ENCODE assay signal across 9 cellular contexts in genomic region chr11:27234043-27234668, GRCh38.
A peak's percentile ranks its signal among the peaks of the same experiment; 100 is the strongest.
DNase-seq lines count a peak whose midpoint lies in the region; ATAC-seq, FAIRE-seq and TF ChIP-seq lines count a peak whose summit lies in the region.
"Had no signal": no experiment of that assay in that cellular context is flagged by ENCODE, and none has a peak within 500 bp of the region (broad histone marks: within the 10 kb centered on the region; RNA-seq: fewer than 3 reads in every experiment).

No MANE protein-coding gene starts in this region.

- peak; percentile 51 for FAIRE-seq in HTR-8/SVneo (lab: Jason Lieb, UNC)

- no peaks in the 10 kb centered on the region for H3K79me2 ChIP-seq in hepatocyte
- H3K79me2 ChIP-seq: parathyroid adenoma had no signal

- H3K9me3 ChIP-seq in hepatocyte (ENCODE audit: low read depth), result no peaks in the 10 kb centered on the region

- no peaks in the 10 kb centered on the region for H4K20me1 ChIP-seq in hepatocyte (ENCODE audit: insufficient read depth, poor library complexity, severe bottlenecking)

- ATAC-seq in GM18499 (IDR thresholded peaks at IDR 0.05; ENCODE audit: insufficient read depth, unreplicated experiment), result peak; percentile 97
- ATAC-seq in GM21786 (IDR thresholded peaks at IDR 0.05; ENCODE audit: unreplicated experiment), result peak; percentile 93

- H2AFZ ChIP-seq in hepatocyte, result no peak overlapping the region
- H2AFZ ChIP-seq: parathyroid adenoma had no signal

- H3K4me3 ChIP-seq in hepatocyte, result no peak overlapping the region

- peaks cover 24% of the 10 kb centered on the region for H3K4me1 ChIP-seq in hepatocyte (ENCODE audit: insufficient read depth)
- H3K4me1 ChIP-seq: parathyroid adenoma had no signal

- peak overlapping the region; percentile 81 for H3K27ac ChIP-seq in hepatocyte
- H3K27ac ChIP-seq: parathyroid adenoma had no signal

- TF ChIP-seq CTCF in hepatocyte (IDR thresholded peaks at IDR 0.05; ENCODE audit: poor library complexity) (no peak), GM10266 (IDR thresholded peaks at IDR 0.05; ENCODE audit: control insufficient read depth, insufficient read depth, low read depth, missing control alignments) (no peak)

- DNase-seq in HTR-8/SVneo (ENCODE audit: insufficient read length, low spot score) (peak; percentile 50), SK-N-DZ (ENCODE audit: low spot score) (peak; percentile 51), hepatocyte (ENCODE audit: low spot score) (peak; percentile 86), GDM1 (lab: John Stamatoyannopoulos, UW) (no peak), T-helper 9 cell (no peak), GM10266 (ENCODE audit: extremely low spot score) (no peak)

- no peaks in the 10 kb centered on the region for H3K9me2 ChIP-seq in hepatocyte (replicated peaks; ENCODE audit: insufficient read depth)

- H3K27me3 ChIP-seq in hepatocyte, result no peaks in the 10 kb centered on the region

- no peaks in the 10 kb centered on the region for H3K36me3 ChIP-seq in hepatocyte (replicated peaks; ENCODE audit: insufficient read depth, low read depth)

- H3K4me2 ChIP-seq in hepatocyte, result peak overlapping the region; percentile 28

- 64% methylated on average over 10 of the region's 10 CpGs for WGBS in hepatocyte (ENCODE audit: low lambda C conversion rate, missing lambda C conversion rate)

Comparison
In these comparisons a context has a peak if more than half of its experiments do, and no peak if none do; other contexts are left out.
1. DNase-seq: peak in HTR-8/SVneo (single experiment), SK-N-DZ (single experiment) and hepatocyte (single experiment); none in GDM1 (single experiment), T-helper 9 cell (single experiment) and GM10266 (single experiment).